ENCODE assay signal across 9 cellular contexts in genomic region chr9:90642570-90643539, GRCh38. TPM values are rescaled to one million over a fixed set of nuclear protein-coding genes. Genes with fewer than 3 reads are reported as not detected.
DNase-seq lines count a peak whose midpoint lies in the region; ATAC-seq, FAIRE-seq and TF ChIP-seq lines count a peak whose summit lies in the region.
"Had no signal": no experiment of that assay in that cellular context is flagged by ENCODE, and none has a peak within 500 bp of the region (broad histone marks: within the 10 kb centered on the region; RNA-seq: fewer than 3 reads in every experiment).

DIRAS2 (minus strand) TSS chr9:90642824; CDS start chr9:90613827, 28,997 bp downstream.

- no peak for DNase-seq in D721Med (ENCODE audit: insufficient read length, low spot score)
- DNase-seq in NCI-H748 (lab: John Stamatoyannopoulos, UW; ENCODE audit: unreplicated experiment) = peak; percentile 99
- peak; percentile 38 to 72 for DNase-seq in breast epithelium (ENCODE audit: low spot score in 2 of 2)
- DNase-seq in skeletal muscle cell (ENCODE audit: low read depth) = peak; percentile 8
- DNase-seq in central memory CD4-positive, alpha-beta T cell = no peak

- H3K36me3 ChIP-seq in breast epithelium = no peaks in the 10 kb centered on the region
- no peaks in the 10 kb centered on the region for H3K36me3 ChIP-seq in iPS-20b (ENCODE audit: insufficient read depth, low read depth, low read length)

- H3K4me1 ChIP-seq in breast epithelium = no peaks in the 10 kb centered on the region
- H3K4me1 ChIP-seq in iPS-20b (ENCODE audit: insufficient read depth, low read length) = peaks cover 6% of the 10 kb centered on the region; the same call in 1 of the 2 replicates

- peak; percentile 51 for FAIRE-seq in D721Med (lab: Jason Lieb, UNC)

- intact Hi-C loops in breast epithelium (cut with DNase I; ENCODE audit: low total_unique reads) = no loop called here

- H3K9me3 ChIP-seq in breast epithelium (no peaks in the 10 kb centered on the region), iPS-20b (ENCODE audit: insufficient read depth, low read depth, low read length) (no peaks in the 10 kb centered on the region)

- H3K27me3 ChIP-seq in breast epithelium (peaks cover 0 to 11% of the 10 kb centered on the region in 2 donors), iPS-20b (ENCODE audit: insufficient read depth, low read length) (peaks cover 44% of the 10 kb centered on the region)

- peak within 1 kb of the TSS; percentile 31 to 56 (median 46) for H3K4me3 ChIP-seq in breast epithelium
- H3K4me3 ChIP-seq in iPS-20b (ENCODE audit: low read length) = peak within 1 kb of the TSS; percentile 75
- H3K4me3 ChIP-seq in skeletal muscle cell (ENCODE audit: low read depth, low read length) = peak within 1 kb of the TSS; percentile 52

- no peak for TF ChIP-seq POLR2A in breast epithelium (IDR thresholded peaks at IDR 0.05)

- H3K27ac ChIP-seq in breast epithelium = peak within 1 kb of the TSS in 1 of 2 donors; percentile 61
- H3K27ac ChIP-seq in iPS-20b (ENCODE audit: low read length) = no peak within 1 kb of the TSS

- no peak within 1 kb of the TSS for H3K9ac ChIP-seq in iPS-20b (ENCODE audit: low read depth, low read length)

- peak; percentile 43 for TF ChIP-seq CTCF in D721Med (IDR thresholded peaks at IDR 0.05; ENCODE audit: insufficient read depth, missing control alignments)
- TF ChIP-seq CTCF in breast epithelium (IDR thresholded peaks at IDR 0.05) = peak in 2 of 3 donors; percentile 39

- ATAC-seq in HG02623 (IDR thresholded peaks at IDR 0.05; ENCODE audit: unreplicated experiment) (peak; percentile 55), GM18858 (IDR thresholded peaks at IDR 0.05; ENCODE audit: unreplicated experiment) (no peak)

RNA-seq across cellular contexts. Expression of gene DIRAS2, which starts in this region (rescaled TPM):
- 1 to 10 TPM in 1 of 3 donors, under 1 TPM in 1, not detected in 1; under 0.01 to 1.2 TPM for total RNA-seq in breast epithelium
- total RNA-seq: T-helper 1 cell treated with Interleukin-12 subunit alpha and Interleukin-12 subunit beta and Interleukin-4 antibody, amounts not matched to agents 30 ng/mL and 1 ng/mL, for 36 hours had no signal

Comparison
In these comparisons a context has a peak if more than half of its experiments do, and no peak if none do; other contexts are left out.
1. DNase-seq: peak in NCI-H748 (single experiment), breast epithelium (2 of 2) and skeletal muscle cell (single experiment); none in D721Med (single experiment) and central memory CD4-positive, alpha-beta T cell (single experiment).
2. Peak in every context shown above with its lines, with median percentiles within 50 percentile points of each other: H3K4me3 ChIP-seq.